12 cellular contexts compared by ENCODE assay signal in the genomic region with DNA sequence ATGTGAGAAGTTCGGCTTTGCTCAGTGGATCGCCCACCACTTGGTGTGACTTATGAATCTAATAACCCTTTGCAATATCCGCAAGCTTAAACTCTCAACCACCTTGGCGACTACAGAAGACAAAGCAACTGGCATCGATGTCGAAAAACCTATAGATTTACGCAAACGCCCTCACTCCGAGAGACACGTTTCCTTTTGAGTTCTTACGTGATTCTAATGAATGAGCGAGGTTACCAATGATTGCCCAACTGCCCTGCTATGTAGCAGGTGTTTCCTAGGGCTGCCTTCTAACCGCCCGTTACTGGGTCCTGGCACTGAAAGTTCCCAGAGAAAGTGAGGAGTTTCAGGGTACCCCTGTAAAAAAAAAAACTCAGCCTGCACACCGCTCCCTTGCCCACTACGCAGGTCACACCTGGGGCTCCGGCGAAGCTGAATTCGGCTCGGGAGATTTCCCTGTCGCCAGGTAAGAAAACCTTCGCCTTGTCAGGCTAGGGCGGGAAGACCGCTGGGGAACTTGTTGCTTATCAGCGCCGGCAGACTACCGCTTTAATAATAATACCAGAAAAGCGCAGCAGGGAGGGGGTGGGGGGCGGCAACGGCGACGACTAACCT. TPM values are rescaled to one million over a fixed set of nuclear protein-coding genes. Genes with fewer than 3 reads are reported as not detected.
DNase-seq lines count a peak whose midpoint lies in the region; ATAC-seq and TF ChIP-seq lines count a peak whose summit lies in the region.
"Had no signal": no experiment of that assay in that cellular context is flagged by ENCODE, and none has a peak within 500 bp of the region (broad histone marks: within the 10 kb centered on the region; RNA-seq: fewer than 3 reads in every experiment).

No MANE protein-coding gene starts in this region.

- H3K27me3 ChIP-seq in H9 (ENCODE audit: insufficient read depth, low read length) (peaks cover 19% of the 10 kb centered on the region; the same call in 1 of the 2 replicates), mammary epithelial cell (ENCODE audit: insufficient read depth, low read length) (peaks cover 48% of the 10 kb centered on the region), mesenchymal stem cell (ENCODE audit: control insufficient read depth in 1 of 2, insufficient read depth in 1 of 2, low read length in 2 of 2) (peaks cover 22 to 69% of the 10 kb centered on the region in 2 experiments)
- peaks cover 20% of the 10 kb centered on the region for H3K27me3 ChIP-seq in CD8-positive, alpha-beta memory T cell (ENCODE audit: insufficient read depth, low read length, poor library complexity, severe bottlenecking)

- no peak overlapping the region for H2BK20ac ChIP-seq in H9 (ENCODE audit: low read depth, low read length, poor library complexity, severe bottlenecking)

- H3T11ph ChIP-seq in H9 (ENCODE audit: low read length), result no peak overlapping the region

- H2BK120ac ChIP-seq in H9 (ENCODE audit: low read depth, low read length, poor library complexity, severe bottlenecking) (no peak overlapping the region), mesenchymal stem cell (ENCODE audit: low read depth, low read length) (no peak overlapping the region)

- H3K14ac ChIP-seq in H9 (ENCODE audit: insufficient read depth, low read length) (no peak overlapping the region), mesenchymal stem cell (ENCODE audit: low read length in 2 of 2) (no peak overlapping the region)

- peak overlapping the region; percentile 68 for H3K4me3 ChIP-seq in AG04449 (ENCODE audit: low read depth, low read length)
- peak overlapping the region in 2 of 3 experiments; percentile 41 to 47 for H3K4me3 ChIP-seq in mammary epithelial cell (replicated peaks in 1 of 3; ENCODE audit: insufficient read depth in 1 of 3, low read depth in 2 of 3, low read length in 3 of 3)
- peak overlapping the region; percentile 71 to 86 for H3K4me3 ChIP-seq in mesenchymal stem cell (ENCODE audit: insufficient read depth in 1 of 2, low read depth in 1 of 2, low read length in 2 of 2)
- H3K4me3 ChIP-seq in CD8-positive, alpha-beta memory T cell (ENCODE audit: low read length), result no peak overlapping the region

- H4K91ac ChIP-seq in H9 (ENCODE audit: insufficient read length, low read depth, low read length) (no peak overlapping the region), mesenchymal stem cell (ENCODE audit: low read length) (no peak overlapping the region)

- no peaks in the 10 kb centered on the region for H3K9me3 ChIP-seq in H9 (ENCODE audit: control insufficient read depth, low read depth, low read length)
- no peaks in the 10 kb centered on the region for H3K9me3 ChIP-seq in mammary epithelial cell (replicated peaks; ENCODE audit: insufficient read depth, low read length)
- no peaks in the 10 kb centered on the region for H3K9me3 ChIP-seq in mesenchymal stem cell (ENCODE audit: control insufficient read depth, low read length)
- H3K9me3 ChIP-seq in CD8-positive, alpha-beta memory T cell (ENCODE audit: low read length), result no peaks in the 10 kb centered on the region
- H3K9me3 ChIP-seq: prostate gland had no signal

- H2BK15ac ChIP-seq in H9 (ENCODE audit: low read depth, low read length) (no peak overlapping the region), mesenchymal stem cell (ENCODE audit: low read depth, poor library complexity, severe bottlenecking) (no peak overlapping the region)

- no peak overlapping the region for H3K9ac ChIP-seq in H9 (ENCODE audit: extremely low read depth, insufficient read length, low read length)
- H3K9ac ChIP-seq in mammary epithelial cell (ENCODE audit: insufficient read depth, low read length), result no peak overlapping the region
- peak overlapping the region; percentile 48 for H3K9ac ChIP-seq in mesenchymal stem cell (ENCODE audit: low read length)

- in situ Hi-C loops in mammary epithelial cell (cut with MboI; ENCODE audit: low sequenced_read_pairs in 2 of 2), result loop anchor here in 1 of 2 donors (25.0 kb wide), 1 partner anchor 816 kb away; no protein-coding TSS in a partner anchor

- no peak overlapping the region for H4K5ac ChIP-seq in H9 (ENCODE audit: insufficient read length, low read depth, low read length)

- peak overlapping the region; percentile 76 to 96 for H3K4me3 Mint-ChIP-seq in H9
- no peak overlapping the region for H3K4me3 Mint-ChIP-seq in CD8-positive, alpha-beta memory T cell

- dilution Hi-C loops in mammary epithelial cell (cut with HindIII; ENCODE audit: low sequenced_read_pairs), result no loop called here

- no peak for DNase-seq in AG04449 (ENCODE audit: low read depth, low spot score)
- DNase-seq in H9, result no peak
- DNase-seq in mammary epithelial cell, result no peak
- DNase-seq in mesenchymal stem cell, result peak; percentile 8
- no peak for DNase-seq in CD8-positive, alpha-beta memory T cell
- DNase-seq in T-helper 2 cell, result no peak
- no peak for DNase-seq in stimulated activated CD4-positive, alpha-beta T cell treated with anti-CD3 and anti-CD28 coated beads, Interleukin-1b, Interleukin-23, amount 100 ng/mL, for 48 hours
- DNase-seq: hippocampal formation, NCI-H2029 treated with DMSO at 0.1 percent for 48 hours had no signal

- H2BK12ac ChIP-seq in H9 (ENCODE audit: insufficient read length, low read depth, low read length) (no peak overlapping the region), mesenchymal stem cell (ENCODE audit: low read length in 2 of 2) (no peak overlapping the region)

- H3K23ac ChIP-seq in H9 (ENCODE audit: insufficient read length, low read depth, low read length) (no peak overlapping the region), mesenchymal stem cell (ENCODE audit: low read length in 2 of 2) (no peak overlapping the region)

- no peak for TF ChIP-seq CTCF in AG04449 (IDR thresholded peaks at IDR 0.05; ENCODE audit: insufficient read depth, low read length, missing control alignments)
- TF ChIP-seq CTCF in H9 (conservative IDR thresholded peaks at IDR 0.05), result no peak
- no peak for TF ChIP-seq CTCF in mammary epithelial cell (conservative IDR thresholded peaks at IDR 0.05 in 1 of 2, IDR thresholded peaks at IDR 0.05 in 1 of 2; ENCODE audit: extremely low read depth in 1 of 2, insufficient read depth in 1 of 2, low read depth in 1 of 2, low read length in 2 of 2)

- no peak overlapping the region for H2AK5ac ChIP-seq in H9 (ENCODE audit: insufficient read length, low read length)
- no peak overlapping the region for H2AK5ac ChIP-seq in mesenchymal stem cell (ENCODE audit: low read length, severe bottlenecking)

- H4K20me1 ChIP-seq in H9 (ENCODE audit: control insufficient read depth, insufficient read depth, insufficient read length) (no peaks in the 10 kb centered on the region), mammary epithelial cell (ENCODE audit: insufficient read depth, low read length) (no peaks in the 10 kb centered on the region)

- no peak for ATAC-seq in GM19035 (IDR thresholded peaks at IDR 0.05; ENCODE audit: unreplicated experiment)
- ATAC-seq: HCT116 had no signal

- no peak overlapping the region for H2AFZ ChIP-seq in H9 (ENCODE audit: low read length)
- H2AFZ ChIP-seq in mammary epithelial cell (ENCODE audit: low read depth, low read length), result no peak overlapping the region
- no peak overlapping the region for H2AFZ ChIP-seq in mesenchymal stem cell (ENCODE audit: low read depth, low read length)

- H3K27ac ChIP-seq in H9 (ENCODE audit: insufficient read length, low read depth, low read length) (no peak overlapping the region), mammary epithelial cell (ENCODE audit: insufficient read depth, low read depth, low read length) (no peak overlapping the region), mesenchymal stem cell (ENCODE audit: low read length, poor library complexity, severe bottlenecking) (no peak overlapping the region)
- no peak overlapping the region for H3K27ac ChIP-seq in CD8-positive, alpha-beta memory T cell (ENCODE audit: low read depth, low read length)
- H3K27ac ChIP-seq: prostate gland had no signal

- no peak overlapping the region for H3K27ac Mint-ChIP-seq in H9
- no peak overlapping the region for H3K27ac Mint-ChIP-seq in CD8-positive, alpha-beta memory T cell

- POLR2A ChIA-PET in AG04449 (lab: Yijun Ruan, JAX), result interaction anchor here (0.6 kb wide), 1 partner anchor 727 kb away, joined by 3 read pairs; no protein-coding TSS in a partner anchor
- POLR2A ChIA-PET in CD8-positive, alpha-beta memory T cell (lab: Charles Lee), result no interaction called here

- no peak overlapping the region for H3K56ac ChIP-seq in H9 (ENCODE audit: insufficient read length, low read depth, low read length)

- peak overlapping the region; percentile 94 for H3K4me2 ChIP-seq in H9 (ENCODE audit: insufficient read depth, insufficient read length, low read length)
- H3K4me2 ChIP-seq in mammary epithelial cell (ENCODE audit: insufficient read depth, low read depth, low read length), result peak overlapping the region; percentile 84
- H3K4me2 ChIP-seq in mesenchymal stem cell (ENCODE audit: low read length, poor library complexity, severe bottlenecking), result peak overlapping the region; percentile 64

- peaks cover 39% of the 10 kb centered on the region for H3K23me2 ChIP-seq in H9 (ENCODE audit: insufficient read length, low read depth, low read length, poor library complexity, severe bottlenecking)

- H3K79me2 ChIP-seq in H9 (ENCODE audit: insufficient read depth, low read length) (no peaks in the 10 kb centered on the region), mammary epithelial cell (ENCODE audit: insufficient read depth, low read length) (no peaks in the 10 kb centered on the region)

- H3K36me3 ChIP-seq in mammary epithelial cell (ENCODE audit: insufficient read depth, low read length) (no peaks in the 10 kb centered on the region), mesenchymal stem cell (ENCODE audit: control insufficient read depth in 1 of 2, insufficient read depth in 2 of 2, low read depth in 1 of 2, low read length in 2 of 2) (no peaks in the 10 kb centered on the region)
- H3K36me3 ChIP-seq in CD8-positive, alpha-beta memory T cell (ENCODE audit: insufficient read depth, low read length), result no peaks in the 10 kb centered on the region
- H3K36me3 ChIP-seq: prostate gland had no signal

- H3K79me1 ChIP-seq in H9 (ENCODE audit: insufficient read depth, low read depth, low read length, poor library complexity, severe bottlenecking) (no peaks in the 10 kb centered on the region), mesenchymal stem cell (replicated peaks; ENCODE audit: low read length, poor library complexity, severe bottlenecking) (no peaks in the 10 kb centered on the region)

- no peak overlapping the region for H3K18ac ChIP-seq in H9 (ENCODE audit: insufficient read length, low read depth, low read length)
- H3K18ac ChIP-seq in mesenchymal stem cell (ENCODE audit: low read depth in 1 of 2, low read length in 2 of 2), result peak overlapping the region in 1 of 2 experiments; percentile 92

- H3K4me1 Mint-ChIP-seq in H9, result peaks cover 38 to 43% of the 10 kb centered on the region in 2 experiments
- peaks cover 0 to 3% (median 3%) of the 10 kb centered on the region in 3 donors for H3K4me1 Mint-ChIP-seq in CD8-positive, alpha-beta memory T cell

- H3K4me1 ChIP-seq in H9 (ENCODE audit: insufficient read depth, low read length) (no peaks in the 10 kb centered on the region; the same call in 1 of the 2 replicates), mammary epithelial cell (ENCODE audit: insufficient read depth, low read length) (peaks cover 14% of the 10 kb centered on the region), mesenchymal stem cell (ENCODE audit: control insufficient read depth, insufficient read depth, low read depth, low read length) (peaks cover 21% of the 10 kb centered on the region)
- no peaks in the 10 kb centered on the region for H3K4me1 ChIP-seq in CD8-positive, alpha-beta memory T cell (ENCODE audit: insufficient read depth, low read length)
- H3K4me1 ChIP-seq: prostate gland had no signal

- CTCF ChIA-PET in AG04449 (lab: Yijun Ruan, JAX) (interaction anchor here (7.7 kb wide), 1 partner anchor 19 kb away, joined by 132 read pairs; the partner anchor contains the start of gene BDNF), mammary epithelial cell (lab: Charles Lee; ENCODE audit: low non-redundant PET) (no interaction called here)
- CTCF ChIA-PET in CD8-positive, alpha-beta memory T cell (lab: Charles Lee), result no interaction called here

- H4K8ac ChIP-seq in H9 (replicated peaks; ENCODE audit: insufficient read length, low read depth, low read length) (no peak overlapping the region), mesenchymal stem cell (ENCODE audit: low read length) (no peak overlapping the region)

- no peaks in the 10 kb centered on the region; a peak in 1 of 7 replicates for H3K36me3 Mint-ChIP-seq in H9 (ENCODE audit: insufficient read depth in 1 of 3, low read depth in 3 of 3)
- peaks cover 0 to 9% (median 2%) of the 10 kb centered on the region in 3 donors for H3K36me3 Mint-ChIP-seq in CD8-positive, alpha-beta memory T cell

- peaks cover 0 to 3% of the 10 kb centered on the region in 2 experiments; a peak in 1 of 5 replicates for H3K9me3 Mint-ChIP-seq in H9
- peaks cover 0 to 29% (median 16%) of the 10 kb centered on the region in 5 donors for H3K9me3 Mint-ChIP-seq in CD8-positive, alpha-beta memory T cell

- no CpG with 5 or more reads among the region's 32 CpGs for WGBS in H9 (ENCODE audit: extremely low coverage, insufficient read length, low lambda C conversion rate)
- 2% methylated on average over 23 of the region's 32 CpGs for WGBS in mammary epithelial cell (ENCODE audit: low coverage, missing lambda C conversion rate)
- WGBS in mesenchymal stem cell, result 5% methylated on average over 26 of the region's 32 CpGs

- BruUV-seq in mammary epithelial cell (replicated peaks; lab: Mats Ljungman, UMichigan), result no TSS peak

- H2BK5ac ChIP-seq in H9 (ENCODE audit: insufficient read length, low read length), result no peak overlapping the region
- no peak overlapping the region for H2BK5ac ChIP-seq in mesenchymal stem cell (ENCODE audit: low read depth, low read length, poor library complexity, severe bottlenecking)

- intact Hi-C loops in mammary epithelial cell (cut with micrococcal nuclease), result no loop called here

- no peak overlapping the region for H3K4ac ChIP-seq in H9 (ENCODE audit: low read depth, low read length)
- no peak overlapping the region for H3K4ac ChIP-seq in mesenchymal stem cell (ENCODE audit: low read depth in 1 of 2, low read length in 2 of 2)

- H3K27me3 Mint-ChIP-seq in H9 (ENCODE audit: low read depth), result peaks cover 72% of the 10 kb centered on the region
- H3K27me3 Mint-ChIP-seq in CD8-positive, alpha-beta memory T cell, result peaks cover 49 to 68% of the 10 kb centered on the region in 2 donors

RNA-seq across cellular contexts. Expression of gene BDNF, which starts 21.4 kb away (rescaled TPM):
- total RNA-seq in H9 (2021) (2.6 and 2.7 TPM in 2 replicates), mammary epithelial cell (1 to 10 TPM; 1.4 to 2.5 TPM)
- polyA plus RNA-seq in mammary epithelial cell, result 0.74 TPM
- 1.3 TPM for polyA minus RNA-seq in mammary epithelial cell
- polyA plus RNA-seq in mesenchymal stem cell (2013, experiment 1 of 2), result 38.5 TPM
- polyA plus RNA-seq in mesenchymal stem cell (2013, experiment 2 of 2), result 40.6 TPM
- not detected for total RNA-seq in CD8-positive, alpha-beta memory T cell
- not detected for polyA plus RNA-seq in CD8-positive, alpha-beta memory T cell

Comparison
In these comparisons a context has a peak if more than half of its experiments do, and no peak if none do; other contexts are left out.
1. H3K4me3 Mint-ChIP-seq: peak in H9 (2 of 2); none in CD8-positive, alpha-beta memory T cell (0 of 7).
2. Peak in every context shown above with its lines, with median percentiles within 50 percentile points of each other: H3K4me2 ChIP-seq.